8 cellular contexts compared by ENCODE assay signal in the genomic region with DNA sequence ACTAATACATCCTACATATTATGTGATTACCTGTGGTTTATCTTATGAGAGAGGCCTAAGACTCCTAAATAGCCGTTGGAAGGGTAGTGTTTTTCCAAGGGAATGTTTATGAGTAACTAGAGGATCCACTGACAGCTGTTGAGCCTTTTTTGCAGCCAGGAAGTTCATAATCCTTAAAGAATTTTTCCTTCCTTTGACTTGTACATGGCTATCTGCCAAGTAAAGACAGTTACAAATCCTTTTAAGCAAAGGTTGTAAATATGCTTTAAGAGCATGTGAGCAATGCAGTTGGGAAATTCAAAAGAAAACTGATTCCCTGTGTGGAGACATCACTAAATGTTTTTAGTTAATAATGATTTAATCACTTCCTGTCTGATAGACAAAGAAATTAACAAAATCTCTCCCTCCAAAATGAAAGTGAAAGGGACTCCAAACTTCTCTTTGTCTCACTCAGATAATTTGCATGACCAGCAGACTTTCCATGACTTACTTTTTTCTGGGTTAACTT.
DNase-seq lines count a peak whose midpoint lies in the region; ATAC-seq and FAIRE-seq lines count a peak whose summit lies in the region.

No MANE protein-coding gene starts in this region.

- in situ Hi-C loops in G401 (cut with HindIII; ENCODE audit: low sequenced_read_pairs), result no loop called here

- DNase-seq in DMS153 (lab: John Stamatoyannopoulos, UW) (peak; percentile 26), DMS153 treated with DMSO at 0.1 percent for 48 hours (lab: John Stamatoyannopoulos, UW; ENCODE audit: unreplicated experiment) (no peak), NCI-H69 (lab: John Stamatoyannopoulos, UW) (peak; percentile 55), renal cortical epithelial cell (ENCODE audit: low read depth) (peak; percentile 94), cerebellar nuclear complex (lab: John Stamatoyannopoulos, UW) (no peak), G401 (ENCODE audit: low spot score) (no peak)

- peak; percentile 74 for FAIRE-seq in endometrium (lab: Jason Lieb, UNC)

- peak; percentile 82 for ATAC-seq in HG02678 (IDR thresholded peaks at IDR 0.05; ENCODE audit: unreplicated experiment)

Comparison
In these comparisons a context has a peak if more than half of its experiments do, and no peak if none do; other contexts are left out.
1. DNase-seq: peak in DMS153 (single experiment), NCI-H69 (single experiment) and renal cortical epithelial cell (single experiment); none in DMS153 treated with DMSO at 0.1 percent for 48 hours (single experiment), cerebellar nuclear complex (0 of 2) and G401 (single experiment).